ENCODE assay signal across 1 cellular context in genomic region chr14:24712909-24713308, GRCh38.
TF ChIP-seq lines count a peak whose summit lies in the region.

No MANE protein-coding gene starts in this region.

TF ChIP-seq in WTC11, 78 proteins besides CTCF, POLR2A, EP300 and RAD21 (continued from another document):
- TF ChIP-seq USF2 (CRISPR knock-in tag; IDR thresholded peaks at IDR 0.05): no peak
